In genomic region chr16:55495616-55496289, GRCh38 we compare ENCODE assay signal across 12 cellular contexts. TPM values are rescaled to one million over a fixed set of nuclear protein-coding genes. Genes with fewer than 3 reads are reported as not detected.
DNase-seq lines count a peak whose midpoint lies in the region; ATAC-seq lines count a peak whose summit lies in the region.
"Had no signal": no experiment of that assay in that cellular context is flagged by ENCODE, and none has a peak within 500 bp of the region (broad histone marks: within the 10 kb centered on the region; RNA-seq: fewer than 3 reads in every experiment).

No MANE protein-coding gene starts in this region.

- no peaks in the 10 kb centered on the region for H3K9me3 Mint-ChIP-seq in activated CD4-positive, alpha-beta memory T cell treated with anti-CD3 and anti-CD28 coated beads, Interleukin-2, amount 10 ng/mL, durations not matched to agents 7 days and 5 days
- H3K9me3 Mint-ChIP-seq in activated CD4-positive, alpha-beta memory T cell treated with anti-CD3 and anti-CD28 coated beads for 36 hours, result no peaks in the 10 kb centered on the region
- H3K9me3 Mint-ChIP-seq: immature natural killer cell had no signal

- DNase-seq in activated CD4-positive, alpha-beta memory T cell treated with anti-CD3 and anti-CD28 coated beads, Interleukin-2, amount 10 ng/mL, durations not matched to agents 7 days and 5 days, result peak; percentile 8
- no peak for DNase-seq in activated CD4-positive, alpha-beta memory T cell treated with anti-CD3 and anti-CD28 coated beads for 36 hours
- DNase-seq in astrocyte of the hippocampus (ENCODE audit: low read depth, low spot score), result peak; percentile 97
- DNase-seq in iris pigment epithelial cell (ENCODE audit: low read depth), result peak; percentile 81
- DNase-seq in ureter (ENCODE audit: low spot score), result peak; percentile 59
- DNase-seq in activated T-cell treated with anti-CD3 and anti-CD28 coated beads, Interleukin-2, amount 50 U/mL, for 1 hour, result no peak
- no peak for DNase-seq in left lobe of liver (ENCODE audit: low spot score)
- DNase-seq in SIG-M5 (lab: John Stamatoyannopoulos, UW), result no peak
- DNase-seq: effector CD4-positive, alpha-beta T cell; immature natural killer cell; NCI-H1694; psoas muscle had no signal

- CTCF ChIA-PET in activated CD4-positive, alpha-beta memory T cell treated with anti-CD3 and anti-CD28 coated beads, Interleukin-2, amount 10 ng/mL, durations not matched to agents 7 days and 5 days (lab: Charles Lee), result interaction anchor here (2.3 kb wide), 1 partner anchor 31 kb away, joined by 6 read pairs; no protein-coding TSS in a partner anchor
- CTCF ChIA-PET in activated CD4-positive, alpha-beta memory T cell treated with anti-CD3 and anti-CD28 coated beads for 36 hours (lab: Charles Lee), result no interaction called here

- H3K27ac Mint-ChIP-seq in activated CD4-positive, alpha-beta memory T cell treated with anti-CD3 and anti-CD28 coated beads, Interleukin-2, amount 10 ng/mL, durations not matched to agents 7 days and 5 days, result no peak overlapping the region
- no peak overlapping the region for H3K27ac Mint-ChIP-seq in activated CD4-positive, alpha-beta memory T cell treated with anti-CD3 and anti-CD28 coated beads for 36 hours
- H3K27ac Mint-ChIP-seq: immature natural killer cell had no signal

- ATAC-seq in left lobe of liver, result no peak

- H3K4me3 Mint-ChIP-seq in activated CD4-positive, alpha-beta memory T cell treated with anti-CD3 and anti-CD28 coated beads, Interleukin-2, amount 10 ng/mL, durations not matched to agents 7 days and 5 days, result no peak overlapping the region
- H3K4me3 Mint-ChIP-seq in activated CD4-positive, alpha-beta memory T cell treated with anti-CD3 and anti-CD28 coated beads for 36 hours, result no peak overlapping the region
- H3K4me3 Mint-ChIP-seq: immature natural killer cell had no signal

- H3K36me3 Mint-ChIP-seq in activated CD4-positive, alpha-beta memory T cell treated with anti-CD3 and anti-CD28 coated beads, Interleukin-2, amount 10 ng/mL, durations not matched to agents 7 days and 5 days (ENCODE audit: low read depth), result no peaks in the 10 kb centered on the region
- H3K36me3 Mint-ChIP-seq in activated CD4-positive, alpha-beta memory T cell treated with anti-CD3 and anti-CD28 coated beads for 36 hours, result no peaks in the 10 kb centered on the region
- H3K36me3 Mint-ChIP-seq: immature natural killer cell had no signal

- POLR2A ChIA-PET in activated CD4-positive, alpha-beta memory T cell treated with anti-CD3 and anti-CD28 coated beads, Interleukin-2, amount 10 ng/mL, durations not matched to agents 7 days and 5 days (lab: Charles Lee), result no interaction called here
- POLR2A ChIA-PET in activated CD4-positive, alpha-beta memory T cell treated with anti-CD3 and anti-CD28 coated beads for 36 hours (lab: Charles Lee), result no interaction called here

- intact Hi-C loops in activated CD4-positive, alpha-beta memory T cell treated with anti-CD3 and anti-CD28 coated beads for 36 hours (cut with micrococcal nuclease), result no loop called here

- H3K27me3 Mint-ChIP-seq in activated CD4-positive, alpha-beta memory T cell treated with anti-CD3 and anti-CD28 coated beads, Interleukin-2, amount 10 ng/mL, durations not matched to agents 7 days and 5 days, result no peaks in the 10 kb centered on the region
- H3K27me3 Mint-ChIP-seq in activated CD4-positive, alpha-beta memory T cell treated with anti-CD3 and anti-CD28 coated beads for 36 hours, result peaks cover 3% of the 10 kb centered on the region

- H3K4me1 Mint-ChIP-seq in activated CD4-positive, alpha-beta memory T cell treated with anti-CD3 and anti-CD28 coated beads, Interleukin-2, amount 10 ng/mL, durations not matched to agents 7 days and 5 days, result peaks cover 18% of the 10 kb centered on the region
- peaks cover 11% of the 10 kb centered on the region for H3K4me1 Mint-ChIP-seq in activated CD4-positive, alpha-beta memory T cell treated with anti-CD3 and anti-CD28 coated beads for 36 hours (ENCODE audit: low read depth)
- H3K4me1 Mint-ChIP-seq: immature natural killer cell had no signal

RNA-seq across cellular contexts. Expression of gene LPCAT2, which starts 13.1 kb away (rescaled TPM):
- 1 to 10 TPM; 1.3 to 1.6 TPM for total RNA-seq in activated CD4-positive, alpha-beta memory T cell treated with anti-CD3 and anti-CD28 coated beads, Interleukin-2, amount 10 ng/mL, durations not matched to agents 7 days and 5 days
- under 1 TPM; 0.12 to 0.40 TPM for total RNA-seq in activated CD4-positive, alpha-beta memory T cell treated with anti-CD3 and anti-CD28 coated beads for 36 hours
- 23.6 TPM for total RNA-seq in ureter
- total RNA-seq in left lobe of liver, result 1.6 TPM

RNA-seq across cellular contexts. Expression of gene MMP2, which starts 16.8 kb away (rescaled TPM):
- under 1 TPM; 0.20 to 0.30 TPM for total RNA-seq in activated CD4-positive, alpha-beta memory T cell treated with anti-CD3 and anti-CD28 coated beads, Interleukin-2, amount 10 ng/mL, durations not matched to agents 7 days and 5 days
- not detected for total RNA-seq in activated CD4-positive, alpha-beta memory T cell treated with anti-CD3 and anti-CD28 coated beads for 36 hours
- 121 TPM for total RNA-seq in ureter
- total RNA-seq in left lobe of liver, result 5.4 TPM

Comparison
In these comparisons a context has a peak if more than half of its experiments do, and no peak if none do; other contexts are left out.
1. DNase-seq: peak in activated CD4-positive, alpha-beta memory T cell treated with anti-CD3 and anti-CD28 coated beads, Interleukin-2, amount 10 ng/mL, durations not matched to agents 7 days and 5 days (single experiment), astrocyte of the hippocampus (single experiment), iris pigment epithelial cell (single experiment) and ureter (single experiment); none in activated CD4-positive, alpha-beta memory T cell treated with anti-CD3 and anti-CD28 coated beads for 36 hours (single experiment), activated T-cell treated with anti-CD3 and anti-CD28 coated beads, Interleukin-2, amount 50 U/mL, for 1 hour (single experiment), left lobe of liver (single experiment) and SIG-M5 (single experiment).
2. RNA of gene MMP2, which starts 16.8 kb away (total RNA-seq): 121 TPM in ureter (single experiment); 5.4 TPM in left lobe of liver (single experiment), 0.20 to 0.30 TPM in activated CD4-positive, alpha-beta memory T cell treated with anti-CD3 and anti-CD28 coated beads, Interleukin-2, amount 10 ng/mL, durations not matched to agents 7 days and 5 days and not detected in activated CD4-positive, alpha-beta memory T cell treated with anti-CD3 and anti-CD28 coated beads for 36 hours; every median in the first group is over 10 times any median in the second.